1 cellular context compared by ENCODE assay signal in the genomic region with DNA sequence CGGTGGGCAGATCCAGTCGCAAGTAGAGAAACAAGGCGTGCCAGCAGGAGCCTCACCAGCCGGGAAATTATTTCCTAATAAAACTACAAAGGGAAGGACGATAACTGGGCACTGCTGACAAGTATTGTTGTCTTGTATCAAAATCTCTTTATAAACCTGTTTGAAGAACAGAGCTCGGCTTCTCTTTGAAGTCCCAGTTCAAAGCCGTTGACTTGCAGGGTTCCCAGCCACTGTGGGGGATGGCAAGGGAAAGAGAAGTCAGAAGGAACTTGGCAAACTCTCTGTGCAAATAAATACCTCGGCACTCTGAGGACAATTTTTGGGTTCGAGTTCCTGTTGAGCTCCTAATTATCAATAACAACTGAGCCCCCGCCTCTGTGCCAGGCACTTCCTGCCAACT.
TF ChIP-seq lines count a peak whose summit lies in the region.

No MANE protein-coding gene starts in this region.

TF ChIP-seq in HepG2, 621 proteins besides CTCF, POLR2A, EP300 and RAD21 (continued from another document and continues in another):
- TF ChIP-seq, protein P1, sequence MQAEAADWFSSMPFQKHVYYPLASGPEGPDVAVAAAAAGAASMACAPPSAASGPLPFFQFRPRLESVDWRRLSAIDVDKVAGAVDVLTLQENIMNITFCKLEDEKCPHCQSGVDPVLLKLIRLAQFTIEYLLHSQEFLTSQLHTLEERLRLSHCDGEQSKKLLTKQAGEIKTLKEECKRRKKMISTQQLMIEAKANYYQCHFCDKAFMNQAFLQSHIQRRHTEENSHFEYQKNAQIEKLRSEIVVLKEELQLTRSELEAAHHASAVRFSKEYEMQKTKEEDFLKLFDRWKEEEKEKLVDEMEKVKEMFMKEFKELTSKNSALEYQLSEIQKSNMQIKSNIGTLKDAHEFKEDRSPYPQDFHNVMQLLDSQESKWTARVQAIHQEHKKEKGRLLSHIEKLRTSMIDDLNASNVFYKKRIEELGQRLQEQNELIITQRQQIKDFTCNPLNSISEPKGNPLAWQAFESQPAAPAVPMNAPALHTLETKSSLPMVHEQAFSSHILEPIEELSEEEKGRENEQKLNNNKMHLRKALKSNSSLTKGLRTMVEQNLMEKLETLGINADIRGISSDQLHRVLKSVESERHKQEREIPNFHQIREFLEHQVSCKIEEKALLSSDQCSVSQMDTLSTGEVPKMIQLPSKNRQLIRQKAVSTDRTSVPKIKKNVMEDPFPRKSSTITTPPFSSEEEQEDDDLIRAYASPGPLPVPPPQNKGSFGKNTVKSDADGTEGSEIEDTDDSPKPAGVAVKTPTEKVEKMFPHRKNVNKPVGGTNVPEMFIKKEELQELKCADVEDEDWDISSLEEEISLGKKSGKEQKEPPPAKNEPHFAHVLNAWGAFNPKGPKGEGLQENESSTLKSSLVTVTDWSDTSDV (CRISPR knock-in tag; IDR thresholded peaks at IDR 0.05), result no peak
- TF ChIP-seq ZNF101 (CRISPR knock-in tag; IDR thresholded peaks at IDR 0.05; ENCODE audit: borderline replicate concordance, low read depth) (no peak), ZNF776 (CRISPR knock-in tag; IDR thresholded peaks at IDR 0.05) (no peak), NCOA2 (CRISPR knock-in tag; IDR thresholded peaks at IDR 0.05) (peak; percentile 86), ZNF552 (CRISPR knock-in tag; IDR thresholded peaks at IDR 0.05; ENCODE audit: borderline replicate concordance) (no peak), RNF2 (conservative IDR thresholded peaks at IDR 0.05; ENCODE audit: low read depth) (no peak), HMG20A (CRISPR knock-in tag; IDR thresholded peaks at IDR 0.05; ENCODE audit: borderline replicate concordance) (peak; percentile 62; the same call in 1 of the 2 replicates), SOX5 (CRISPR knock-in tag; IDR thresholded peaks at IDR 0.05; ENCODE audit: borderline replicate concordance) (peak; percentile 94; the same call in 1 of the 2 replicates), NR2F6 (IDR thresholded peaks at IDR 0.05) (peak; percentile 59; the same call in 1 of the 2 replicates), NR2F6 (CRISPR knock-in tag; IDR thresholded peaks at IDR 0.05) (peak; percentile 66), ZNF264 (CRISPR knock-in tag; IDR thresholded peaks at IDR 0.05) (no peak), MAZ (IDR thresholded peaks at IDR 0.05; ENCODE audit: borderline replicate concordance, low read depth, low read length) (no peak), MAZ (CRISPR knock-in tag; IDR thresholded peaks at IDR 0.05; ENCODE audit: low read depth) (no peak), TAF1 (CRISPR knock-in tag; IDR thresholded peaks at IDR 0.05) (no peak), MAFK (conservative IDR thresholded peaks at IDR 0.05 in 1 of 2, IDR thresholded peaks at IDR 0.05 in 1 of 2; ENCODE audit: low read length in 2 of 2) (no peak), TCF7 (IDR thresholded peaks at IDR 0.05; ENCODE audit: low read depth) (peak; percentile 96), ZNF274 (CRISPR knock-in tag; IDR thresholded peaks at IDR 0.05) (no peak), ISL2 (CRISPR knock-in tag; IDR thresholded peaks at IDR 0.05) (peak; percentile 77), NBN (conservative IDR thresholded peaks at IDR 0.05) (no peak), U2AF1 (optimal IDR thresholded peaks at IDR 0.05; ENCODE audit: low read depth, low read length) (no peak), ARNT2 (CRISPR knock-in tag; IDR thresholded peaks at IDR 0.05; ENCODE audit: low read depth) (no peak), CBFB (CRISPR knock-in tag; IDR thresholded peaks at IDR 0.05) (no peak), ZNF329 (CRISPR knock-in tag; IDR thresholded peaks at IDR 0.05; ENCODE audit: low read depth) (no peak), FOXA1 (IDR thresholded peaks at IDR 0.05) (no peak), FOXA1 (CRISPR knock-in tag; IDR thresholded peaks at IDR 0.05) (0 out of 2 replicates have a peak, but pooled peaks have one; percentile 19), ZNF160 (CRISPR knock-in tag; IDR thresholded peaks at IDR 0.05) (no peak), ZNF44 (CRISPR knock-in tag; IDR thresholded peaks at IDR 0.05) (no peak), ZBTB1 (CRISPR knock-in tag; IDR thresholded peaks at IDR 0.05; ENCODE audit: borderline replicate concordance) (no peak), ZZZ3 (CRISPR knock-in tag; IDR thresholded peaks at IDR 0.05; ENCODE audit: borderline replicate concordance) (no peak), NCOR1 (IDR thresholded peaks at IDR 0.05; ENCODE audit: borderline replicate concordance, low read length) (peak; percentile 29; the same call in 1 of the 2 replicates), TMF1 (CRISPR knock-in tag; IDR thresholded peaks at IDR 0.05; ENCODE audit: low read depth) (no peak), NCOA1 (CRISPR knock-in tag; IDR thresholded peaks at IDR 0.05) (no peak), CREM (IDR thresholded peaks at IDR 0.05) (peak; percentile 69), CREM (CRISPR knock-in tag; IDR thresholded peaks at IDR 0.05) (no peak), HNRNPUL1 (IDR thresholded peaks at IDR 0.05; ENCODE audit: low read depth, low read length) (no peak), NFIC (IDR thresholded peaks at IDR 0.05; ENCODE audit: low read length) (peak; percentile 24; the same call in 1 of the 2 replicates)
- TF ChIP-seq, protein P2, sequence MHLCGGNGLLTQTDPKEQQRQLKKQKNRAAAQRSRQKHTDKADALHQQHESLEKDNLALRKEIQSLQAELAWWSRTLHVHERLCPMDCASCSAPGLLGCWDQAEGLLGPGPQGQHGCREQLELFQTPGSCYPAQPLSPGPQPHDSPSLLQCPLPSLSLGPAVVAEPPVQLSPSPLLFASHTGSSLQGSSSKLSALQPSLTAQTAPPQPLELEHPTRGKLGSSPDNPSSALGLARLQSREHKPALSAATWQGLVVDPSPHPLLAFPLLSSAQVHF (CRISPR knock-in tag; IDR thresholded peaks at IDR 0.05), result no peak
- TF ChIP-seq, protein P3, sequence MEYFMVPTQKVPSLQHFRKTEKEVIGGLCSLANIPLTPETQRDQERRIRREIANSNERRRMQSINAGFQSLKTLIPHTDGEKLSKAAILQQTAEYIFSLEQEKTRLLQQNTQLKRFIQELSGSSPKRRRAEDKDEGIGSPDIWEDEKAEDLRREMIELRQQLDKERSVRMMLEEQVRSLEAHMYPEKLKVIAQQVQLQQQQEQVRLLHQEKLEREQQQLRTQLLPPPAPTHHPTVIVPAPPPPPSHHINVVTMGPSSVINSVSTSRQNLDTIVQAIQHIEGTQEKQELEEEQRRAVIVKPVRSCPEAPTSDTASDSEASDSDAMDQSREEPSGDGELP (IDR thresholded peaks at IDR 0.05; ENCODE audit: borderline replicate concordance, low read depth), result 0 out of 2 replicates have a peak, but pooled peaks have one; percentile 34
- TF ChIP-seq, protein P4, sequence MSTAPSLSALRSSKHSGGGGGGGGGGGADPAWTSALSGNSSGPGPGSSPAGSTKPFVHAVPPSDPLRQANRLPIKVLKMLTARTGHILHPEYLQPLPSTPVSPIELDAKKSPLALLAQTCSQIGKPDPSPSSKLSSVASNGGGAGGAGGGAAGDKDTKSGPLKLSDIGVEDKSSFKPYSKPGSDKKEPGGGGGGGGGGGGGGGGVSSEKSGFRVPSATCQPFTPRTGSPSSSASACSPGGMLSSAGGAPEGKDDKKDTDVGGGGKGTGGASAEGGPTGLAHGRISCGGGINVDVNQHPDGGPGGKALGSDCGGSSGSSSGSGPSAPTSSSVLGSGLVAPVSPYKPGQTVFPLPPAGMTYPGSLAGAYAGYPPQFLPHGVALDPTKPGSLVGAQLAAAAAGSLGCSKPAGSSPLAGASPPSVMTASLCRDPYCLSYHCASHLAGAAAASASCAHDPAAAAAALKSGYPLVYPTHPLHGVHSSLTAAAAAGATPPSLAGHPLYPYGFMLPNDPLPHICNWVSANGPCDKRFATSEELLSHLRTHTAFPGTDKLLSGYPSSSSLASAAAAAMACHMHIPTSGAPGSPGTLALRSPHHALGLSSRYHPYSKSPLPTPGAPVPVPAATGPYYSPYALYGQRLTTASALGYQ (CRISPR knock-in tag; IDR thresholded peaks at IDR 0.05), result peak; percentile 38; the same call in 1 of the 2 replicates
- TF ChIP-seq, protein P5, sequence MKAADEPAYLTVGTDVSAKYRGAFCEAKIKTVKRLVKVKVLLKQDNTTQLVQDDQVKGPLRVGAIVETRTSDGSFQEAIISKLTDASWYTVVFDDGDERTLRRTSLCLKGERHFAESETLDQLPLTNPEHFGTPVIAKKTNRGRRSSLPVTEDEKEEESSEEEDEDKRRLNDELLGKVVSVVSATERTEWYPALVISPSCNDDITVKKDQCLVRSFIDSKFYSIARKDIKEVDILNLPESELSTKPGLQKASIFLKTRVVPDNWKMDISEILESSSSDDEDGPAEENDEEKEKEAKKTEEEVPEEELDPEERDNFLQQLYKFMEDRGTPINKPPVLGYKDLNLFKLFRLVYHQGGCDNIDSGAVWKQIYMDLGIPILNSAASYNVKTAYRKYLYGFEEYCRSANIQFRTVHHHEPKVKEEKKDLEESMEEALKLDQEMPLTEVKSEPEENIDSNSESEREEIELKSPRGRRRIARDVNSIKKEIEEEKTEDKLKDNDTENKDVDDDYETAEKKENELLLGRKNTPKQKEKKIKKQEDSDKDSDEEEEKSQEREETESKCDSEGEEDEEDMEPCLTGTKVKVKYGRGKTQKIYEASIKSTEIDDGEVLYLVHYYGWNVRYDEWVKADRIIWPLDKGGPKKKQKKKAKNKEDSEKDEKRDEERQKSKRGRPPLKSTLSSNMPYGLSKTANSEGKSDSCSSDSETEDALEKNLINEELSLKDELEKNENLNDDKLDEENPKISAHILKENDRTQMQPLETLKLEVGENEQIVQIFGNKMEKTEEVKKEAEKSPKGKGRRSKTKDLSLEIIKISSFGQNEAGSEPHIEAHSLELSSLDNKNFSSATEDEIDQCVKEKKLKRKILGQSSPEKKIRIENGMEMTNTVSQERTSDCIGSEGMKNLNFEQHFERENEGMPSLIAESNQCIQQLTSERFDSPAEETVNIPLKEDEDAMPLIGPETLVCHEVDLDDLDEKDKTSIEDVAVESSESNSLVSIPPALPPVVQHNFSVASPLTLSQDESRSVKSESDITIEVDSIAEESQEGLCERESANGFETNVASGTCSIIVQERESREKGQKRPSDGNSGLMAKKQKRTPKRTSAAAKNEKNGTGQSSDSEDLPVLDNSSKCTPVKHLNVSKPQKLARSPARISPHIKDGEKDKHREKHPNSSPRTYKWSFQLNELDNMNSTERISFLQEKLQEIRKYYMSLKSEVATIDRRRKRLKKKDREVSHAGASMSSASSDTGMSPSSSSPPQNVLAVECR (CRISPR knock-in tag; IDR thresholded peaks at IDR 0.05; ENCODE audit: borderline replicate concordance), result no peak
- TF ChIP-seq, protein P6, sequence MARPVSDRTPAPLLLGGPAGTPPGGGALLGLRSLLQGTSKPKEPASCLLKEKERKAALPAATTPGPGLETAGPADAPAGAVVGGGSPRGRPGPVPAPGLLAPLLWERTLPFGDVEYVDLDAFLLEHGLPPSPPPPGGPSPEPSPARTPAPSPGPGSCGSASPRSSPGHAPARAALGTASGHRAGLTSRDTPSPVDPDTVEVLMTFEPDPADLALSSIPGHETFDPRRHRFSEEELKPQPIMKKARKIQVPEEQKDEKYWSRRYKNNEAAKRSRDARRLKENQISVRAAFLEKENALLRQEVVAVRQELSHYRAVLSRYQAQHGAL (CRISPR knock-in tag; IDR thresholded peaks at IDR 0.05; ENCODE audit: not compliant biosample characterization), result no peak
- TF ChIP-seq, protein P7, sequence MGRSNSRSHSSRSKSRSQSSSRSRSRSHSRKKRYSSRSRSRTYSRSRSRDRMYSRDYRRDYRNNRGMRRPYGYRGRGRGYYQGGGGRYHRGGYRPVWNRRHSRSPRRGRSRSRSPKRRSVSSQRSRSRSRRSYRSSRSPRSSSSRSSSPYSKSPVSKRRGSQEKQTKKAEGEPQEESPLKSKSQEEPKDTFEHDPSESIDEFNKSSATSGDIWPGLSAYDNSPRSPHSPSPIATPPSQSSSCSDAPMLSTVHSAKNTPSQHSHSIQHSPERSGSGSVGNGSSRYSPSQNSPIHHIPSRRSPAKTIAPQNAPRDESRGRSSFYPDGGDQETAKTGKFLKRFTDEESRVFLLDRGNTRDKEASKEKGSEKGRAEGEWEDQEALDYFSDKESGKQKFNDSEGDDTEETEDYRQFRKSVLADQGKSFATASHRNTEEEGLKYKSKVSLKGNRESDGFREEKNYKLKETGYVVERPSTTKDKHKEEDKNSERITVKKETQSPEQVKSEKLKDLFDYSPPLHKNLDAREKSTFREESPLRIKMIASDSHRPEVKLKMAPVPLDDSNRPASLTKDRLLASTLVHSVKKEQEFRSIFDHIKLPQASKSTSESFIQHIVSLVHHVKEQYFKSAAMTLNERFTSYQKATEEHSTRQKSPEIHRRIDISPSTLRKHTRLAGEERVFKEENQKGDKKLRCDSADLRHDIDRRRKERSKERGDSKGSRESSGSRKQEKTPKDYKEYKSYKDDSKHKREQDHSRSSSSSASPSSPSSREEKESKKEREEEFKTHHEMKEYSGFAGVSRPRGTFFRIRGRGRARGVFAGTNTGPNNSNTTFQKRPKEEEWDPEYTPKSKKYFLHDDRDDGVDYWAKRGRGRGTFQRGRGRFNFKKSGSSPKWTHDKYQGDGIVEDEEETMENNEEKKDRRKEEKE (IDR thresholded peaks at IDR 0.05), result no peak
- TF ChIP-seq, protein P8, sequence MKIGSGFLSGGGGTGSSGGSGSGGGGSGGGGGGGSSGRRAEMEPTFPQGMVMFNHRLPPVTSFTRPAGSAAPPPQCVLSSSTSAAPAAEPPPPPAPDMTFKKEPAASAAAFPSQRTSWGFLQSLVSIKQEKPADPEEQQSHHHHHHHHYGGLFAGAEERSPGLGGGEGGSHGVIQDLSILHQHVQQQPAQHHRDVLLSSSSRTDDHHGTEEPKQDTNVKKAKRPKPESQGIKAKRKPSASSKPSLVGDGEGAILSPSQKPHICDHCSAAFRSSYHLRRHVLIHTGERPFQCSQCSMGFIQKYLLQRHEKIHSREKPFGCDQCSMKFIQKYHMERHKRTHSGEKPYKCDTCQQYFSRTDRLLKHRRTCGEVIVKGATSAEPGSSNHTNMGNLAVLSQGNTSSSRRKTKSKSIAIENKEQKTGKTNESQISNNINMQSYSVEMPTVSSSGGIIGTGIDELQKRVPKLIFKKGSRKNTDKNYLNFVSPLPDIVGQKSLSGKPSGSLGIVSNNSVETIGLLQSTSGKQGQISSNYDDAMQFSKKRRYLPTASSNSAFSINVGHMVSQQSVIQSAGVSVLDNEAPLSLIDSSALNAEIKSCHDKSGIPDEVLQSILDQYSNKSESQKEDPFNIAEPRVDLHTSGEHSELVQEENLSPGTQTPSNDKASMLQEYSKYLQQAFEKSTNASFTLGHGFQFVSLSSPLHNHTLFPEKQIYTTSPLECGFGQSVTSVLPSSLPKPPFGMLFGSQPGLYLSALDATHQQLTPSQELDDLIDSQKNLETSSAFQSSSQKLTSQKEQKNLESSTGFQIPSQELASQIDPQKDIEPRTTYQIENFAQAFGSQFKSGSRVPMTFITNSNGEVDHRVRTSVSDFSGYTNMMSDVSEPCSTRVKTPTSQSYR (CRISPR knock-in tag; IDR thresholded peaks at IDR 0.05; ENCODE audit: borderline replicate concordance), result peak; percentile 94
- TF ChIP-seq, protein P9, sequence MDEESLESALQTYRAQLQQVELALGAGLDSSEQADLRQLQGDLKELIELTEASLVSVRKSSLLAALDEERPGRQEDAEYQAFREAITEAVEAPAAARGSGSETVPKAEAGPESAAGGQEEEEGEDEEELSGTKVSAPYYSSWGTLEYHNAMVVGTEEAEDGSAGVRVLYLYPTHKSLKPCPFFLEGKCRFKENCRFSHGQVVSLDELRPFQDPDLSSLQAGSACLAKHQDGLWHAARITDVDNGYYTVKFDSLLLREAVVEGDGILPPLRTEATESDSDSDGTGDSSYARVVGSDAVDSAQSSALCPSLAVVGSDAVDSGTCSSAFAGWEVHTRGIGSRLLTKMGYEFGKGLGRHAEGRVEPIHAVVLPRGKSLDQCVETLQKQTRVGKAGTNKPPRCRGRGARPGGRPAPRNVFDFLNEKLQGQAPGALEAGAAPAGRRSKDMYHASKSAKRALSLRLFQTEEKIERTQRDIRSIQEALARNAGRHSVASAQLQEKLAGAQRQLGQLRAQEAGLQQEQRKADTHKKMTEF (CRISPR knock-in tag; IDR thresholded peaks at IDR 0.05), result peak; percentile 61; the same call in 1 of the 2 replicates
